In genomic region chr6:163996491-163996890, GRCh38 we compare ENCODE assay signal across 34 cellular contexts.
"Had no signal": no experiment of that assay in that cellular context is flagged by ENCODE, and none has a peak within 500 bp of the region (broad histone marks: within the 10 kb centered on the region; RNA-seq: fewer than 3 reads in every experiment).

No MANE protein-coding gene starts in this region.

- H3K27me3 ChIP-seq: MG63 had no signal

- H3K4me2 ChIP-seq: KMS-11 had no signal

- H3K9me3 ChIP-seq: MG63 had no signal

- H3K27ac ChIP-seq: KMS-11 had no signal

- DNase-seq: Karpas-422, Kasumi-1, KG1, MG63, MM.1S, MV-4-11, NCI-H1048, NCI-H1092, NCI-H1092 treated with DMSO at 0.1 percent for 48 hours, NCI-H1105, NCI-H1105 treated with DMSO at 0.1 percent for 48 hours, NCI-H1417, NCI-H1417 treated with DMSO at 0.1 percent for 48 hours, NCI-H1436, NCI-H1436 treated with DMSO at 0.1 percent for 48 hours, NCI-H146, NCI-H1694, NCI-H1694 treated with DMSO at 0.1 percent for 48 hours, NCI-H187, NCI-H187 treated with DMSO at 0.1 percent for 48 hours, NCI-H1930, NCI-H2029, NCI-H2081, NCI-H2081 treated with DMSO at 0.1 percent for 48 hours, NCI-H2107, NCI-H2171, NCI-H2171 treated with DMSO at 0.1 percent for 48 hours, NCI-H2227 treated with DMSO at 0.1 percent for 48 hours, NCI-H226, NCI-H345, NCI-H446, NCI-H446 treated with DMSO at 0.1 percent for 48 hours, NCI-H510A had no signal

- H3K4me3 ChIP-seq: MG63 had no signal

- H3K36me3 ChIP-seq: MG63 had no signal

- H3K9ac ChIP-seq: KMS-11 had no signal
